8 cellular contexts compared by ENCODE assay signal in the genomic region with DNA sequence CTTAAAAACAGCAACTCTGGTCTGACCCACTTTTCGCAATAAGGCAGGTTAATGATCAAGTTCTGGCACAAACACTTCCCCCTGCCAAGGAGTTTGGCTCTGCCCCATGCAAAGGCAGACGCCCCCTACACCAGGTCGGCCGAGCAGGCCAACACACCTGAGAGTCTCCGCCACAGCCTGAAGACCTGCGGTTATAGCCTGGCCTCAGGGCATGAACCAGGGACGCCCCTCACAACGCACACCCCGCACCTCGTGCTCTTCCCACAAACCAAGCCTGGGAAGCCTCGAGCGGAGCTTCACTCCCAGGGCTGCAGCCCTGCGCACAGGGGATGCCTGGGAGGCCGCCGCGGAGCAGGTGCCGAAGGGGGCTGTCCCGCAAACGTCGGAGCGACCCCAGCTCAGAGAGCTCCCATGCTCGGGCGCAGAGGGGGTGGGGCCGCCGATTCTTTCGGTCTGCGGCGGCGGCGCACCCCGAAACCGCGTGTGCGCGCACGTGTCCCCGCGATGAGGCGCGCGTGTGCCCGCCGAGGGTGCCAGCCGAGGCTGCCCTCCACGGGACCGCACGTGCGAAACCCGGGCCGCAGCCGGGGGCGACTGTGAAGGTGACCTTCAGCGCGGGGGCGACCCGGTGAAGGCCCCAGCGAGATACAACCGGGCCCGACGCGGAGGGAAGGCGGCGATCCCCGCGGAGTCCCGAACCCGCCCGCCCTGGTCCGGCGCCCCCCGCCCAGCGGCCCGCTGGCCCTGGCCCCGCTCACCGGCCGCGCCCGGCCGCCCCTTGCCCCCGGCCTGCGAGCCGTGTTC. TPM values are rescaled to one million over a fixed set of nuclear protein-coding genes. Genes with fewer than 3 reads are reported as not detected.
DNase-seq lines count a peak whose midpoint lies in the region; ATAC-seq, FAIRE-seq and TF ChIP-seq lines count a peak whose summit lies in the region.

No MANE protein-coding gene starts in this region.

- ATAC-seq in GM18511 (IDR thresholded peaks at IDR 0.05; ENCODE audit: unreplicated experiment) (peak; percentile 35), HG02588 (IDR thresholded peaks at IDR 0.05; ENCODE audit: unreplicated experiment) (peak; percentile 24), PC-3 (0 out of 2 replicates have a peak, but pooled peaks have one; percentile 2), body of pancreas (peak; percentile 41)

- H3K9ac ChIP-seq in PC-3 (ENCODE audit: low read length), result peak overlapping the region; percentile 93

- H3K4me3 ChIP-seq in PC-3 (ENCODE audit: low read length), result peak overlapping the region; percentile 97
- H3K4me3 ChIP-seq in body of pancreas, result peak overlapping the region; percentile 50 to 83

- H2AFZ ChIP-seq in PC-3 (ENCODE audit: low read length), result no peak overlapping the region

- H3K27me3 ChIP-seq in PC-3 (ENCODE audit: low read length), result no peaks in the 10 kb centered on the region
- H3K27me3 ChIP-seq in body of pancreas, result no peaks in the 10 kb centered on the region

- H3K9me3 ChIP-seq in PC-3 (ENCODE audit: low read length), result no peaks in the 10 kb centered on the region
- H3K9me3 ChIP-seq in body of pancreas, result no peaks in the 10 kb centered on the region

- POLR2A ChIA-PET in PC-3 (lab: Charles Lee; ENCODE audit: unreplicated experiment), result no interaction called here

- CTCF ChIA-PET in PC-3 (lab: Charles Lee), result no interaction called here

- H3K79me2 ChIP-seq in PC-3 (ENCODE audit: low read length), result peaks cover 60% of the 10 kb centered on the region

- DNase-seq in PC-3, result peak; percentile 3
- DNase-seq in body of pancreas, result peak; percentile 66 to 82 (median 77)
- peak; percentile 56 for DNase-seq in left kidney (ENCODE audit: low read depth, low spot score)
- peak; percentile 21 to 31 for DNase-seq in stimulated activated CD8-positive, alpha-beta memory T cell treated with anti-CD3 and anti-CD28 coated beads, Interleukin-2, amount 100 ng/mL, for 48 hours (ENCODE audit: low read depth in 2 of 2)
- no peak for DNase-seq in D721Med (ENCODE audit: insufficient read length, low spot score)
- no peak for DNase-seq in MV-4-11 (lab: John Stamatoyannopoulos, UW)

- intact Hi-C loops in PC-3 (cut with micrococcal nuclease), result no loop called here
- intact Hi-C loops in body of pancreas (cut with DNase I), result no loop called here

- H3K36me3 ChIP-seq in PC-3 (ENCODE audit: low read depth, low read length) (no peaks in the 10 kb centered on the region), body of pancreas (replicated peaks in 1 of 2; ENCODE audit: insufficient read depth in 1 of 2, low read depth in 2 of 2) (no peaks in the 10 kb centered on the region)

- FAIRE-seq in D721Med (lab: Jason Lieb, UNC), result no peak

- no peaks in the 10 kb centered on the region for H3F3A ChIP-seq in PC-3 (ENCODE audit: low read length, unreplicated experiment)

- H3K27ac ChIP-seq in PC-3 (ENCODE audit: low read length) (peak overlapping the region; percentile 56), body of pancreas (peak overlapping the region; percentile 82 to 93 (median 92))

- H4K20me1 ChIP-seq in PC-3 (ENCODE audit: low read length), result peaks cover 46% of the 10 kb centered on the region

- TF ChIP-seq CTCF in PC-3 (conservative IDR thresholded peaks at IDR 0.05; ENCODE audit: low read depth, low read length) (no peak), body of pancreas (IDR thresholded peaks at IDR 0.05) (no peak), D721Med (IDR thresholded peaks at IDR 0.05; ENCODE audit: insufficient read depth, missing control alignments) (no peak)

- no peaks in the 10 kb centered on the region for H3K9me2 ChIP-seq in PC-3 (replicated peaks; ENCODE audit: low read length)

- H3K4me2 ChIP-seq in PC-3 (ENCODE audit: low read length), result peak overlapping the region; percentile 96

- BruUV-seq in PC-3 (replicated peaks; lab: Mats Ljungman, UMichigan), result no TSS peak

- H3K4me1 ChIP-seq in PC-3 (ENCODE audit: insufficient read depth, low read length), result peaks cover 20% of the 10 kb centered on the region
- H3K4me1 ChIP-seq in body of pancreas, result peaks cover 59% of the 10 kb centered on the region

- TF ChIP-seq POLR2A in body of pancreas (IDR thresholded peaks at IDR 0.05), result peak; percentile 43 to 73 (median 72)

- 0% methylated on average over 72 of the region's 82 CpGs; no CpG with 5 or more reads in 1 of the 2 donors for WGBS in body of pancreas, 2 donors

RNA-seq across cellular contexts. Expression of a gene that starts 0.6 kb away (rescaled TPM):
- total RNA-seq in PC-3 (2014; rRNA removed) (108 and 148 TPM in 2 replicates), body of pancreas (100 to 1,000 TPM in 1 of 2 donors, 10 to 100 TPM in 1; 53.2 to 167 TPM)

RNA-seq across cellular contexts. Expression of a gene that starts 38.4 kb away (rescaled TPM):
- total RNA-seq in PC-3 (2014; rRNA removed) (not detected in 2 replicates), body of pancreas (under 1 TPM in 1 of 2 donors, not detected in 1; 0.26 TPM)

Comparison
In these comparisons a context has a peak if more than half of its experiments do, and no peak if none do; other contexts are left out.
1. DNase-seq: peak in PC-3 (single experiment), body of pancreas (4 of 4), left kidney (single experiment) and stimulated activated CD8-positive, alpha-beta memory T cell treated with anti-CD3 and anti-CD28 coated beads, Interleukin-2, amount 100 ng/mL, for 48 hours (2 of 2); none in D721Med (single experiment) and MV-4-11 (single experiment).
2. Peak in every context shown above with its lines, with median percentiles within 50 percentile points of each other: ATAC-seq.